In genomic region chr3:147509444-147509843, GRCh38 we compare ENCODE assay signal across 16 cellular contexts.
A peak's percentile ranks its signal among the peaks of the same experiment; 100 is the strongest.
DNase-seq lines count a peak whose midpoint lies in the region; ATAC-seq and TF ChIP-seq lines count a peak whose summit lies in the region.
"Had no signal": no experiment of that assay in that cellular context is flagged by ENCODE, and none has a peak within 500 bp of the region (broad histone marks: within the 10 kb centered on the region; RNA-seq: fewer than 3 reads in every experiment).

No MANE protein-coding gene starts in this region.

- H3K27ac Mint-ChIP-seq in chondrocyte (ENCODE audit: unreplicated experiment): no peak overlapping the region
- H3K27ac Mint-ChIP-seq: CD4-positive, CD25-positive, alpha-beta regulatory T cell had no signal

- H3K4me1 ChIP-seq in right atrium auricular region: no peaks in the 10 kb centered on the region
- peaks cover 3% of the 10 kb centered on the region for H3K4me1 ChIP-seq in testis

- no peaks in the 10 kb centered on the region for H3K9me3 Mint-ChIP-seq in chondrocyte (ENCODE audit: low read depth)
- H3K9me3 Mint-ChIP-seq: CD4-positive, CD25-positive, alpha-beta regulatory T cell had no signal

- no peaks in the 10 kb centered on the region for H3K27me3 Mint-ChIP-seq in chondrocyte (ENCODE audit: low read depth)
- H3K27me3 Mint-ChIP-seq: CD4-positive, CD25-positive, alpha-beta regulatory T cell had no signal

- no peaks in the 10 kb centered on the region for H3K27me3 ChIP-seq in right atrium auricular region
- no peaks in the 10 kb centered on the region for H3K27me3 ChIP-seq in testis
- H3K27me3 ChIP-seq: BLaER1 treated with 17β-estradiol and CSF1 and Interleukin-3, amounts not matched to agents 10 nM and 100 nM had no signal

- intact Hi-C loops in Right ventricle myocardium inferior (cut with DNase I): no loop called here
- intact Hi-C loops in testis (cut with DNase I; ENCODE audit: low total_unique reads): no loop called here

- 55 to 70% methylated on average over 3 of the region's 3 CpGs for WGBS in testis, 2 donors

- no peaks in the 10 kb centered on the region for H3K4me1 Mint-ChIP-seq in chondrocyte (ENCODE audit: low read depth)
- H3K4me1 Mint-ChIP-seq: CD4-positive, CD25-positive, alpha-beta regulatory T cell had no signal

- ATAC-seq in Right ventricle myocardium inferior (peak; percentile 87), esophagus mucosa (no peak)
- ATAC-seq: HCT116 had no signal

- no peak overlapping the region for H3K27ac ChIP-seq in right atrium auricular region
- no peak overlapping the region for H3K27ac ChIP-seq in testis
- H3K27ac ChIP-seq: 22Rv1; BLaER1 treated with 17β-estradiol and CSF1 and Interleukin-3, amounts not matched to agents 10 nM and 100 nM; GM23248; HL-60 had no signal

- no peaks in the 10 kb centered on the region for H3K36me3 Mint-ChIP-seq in chondrocyte (ENCODE audit: low read depth)
- H3K36me3 Mint-ChIP-seq: CD4-positive, CD25-positive, alpha-beta regulatory T cell had no signal

- H3K4me3 ChIP-seq in right atrium auricular region: no peak overlapping the region
- no peak overlapping the region for H3K4me3 ChIP-seq in cardiac fibroblast (replicated peaks in 1 of 2; ENCODE audit: low read depth in 2 of 2, low read length in 2 of 2)
- no peak overlapping the region for H3K4me3 ChIP-seq in fibroblast of the aortic adventitia (ENCODE audit: low read depth, low read length)
- H3K4me3 ChIP-seq in testis: no peak overlapping the region
- H3K4me3 ChIP-seq: BLaER1 treated with 17β-estradiol and CSF1 and Interleukin-3, amounts not matched to agents 10 nM and 100 nM; GM23248 had no signal

- TF ChIP-seq CTCF in right atrium auricular region (IDR thresholded peaks at IDR 0.05): no peak
- TF ChIP-seq CTCF in cardiac fibroblast (IDR thresholded peaks at IDR 0.05; ENCODE audit: low read depth, low read length): no peak
- no peak for TF ChIP-seq CTCF in fibroblast of the aortic adventitia (IDR thresholded peaks at IDR 0.05; ENCODE audit: insufficient read depth, low read length)
- no peak for TF ChIP-seq CTCF in testis (IDR thresholded peaks at IDR 0.05)
- TF ChIP-seq CTCF in chondrocyte (IDR thresholded peaks at IDR 0.05): no peak

- TF ChIP-seq POLR2A in testis (IDR thresholded peaks at IDR 0.05): no peak

- no peak for DNase-seq in Right ventricle myocardium inferior (ENCODE audit: missing footprints)
- DNase-seq in right atrium auricular region (ENCODE audit: low spot score): no peak
- DNase-seq in cardiac fibroblast (ENCODE audit: low read depth in 2 of 2): peak; percentile 1 to 62
- DNase-seq in fibroblast of the aortic adventitia (ENCODE audit: low read depth): peak; percentile 0
- peak; percentile 34 for DNase-seq in testis
- DNase-seq in chondrocyte (ENCODE audit: low spot score): no peak
- DNase-seq in T-helper 9 cell: no peak
- DNase-seq: CD4-positive, CD25-positive, alpha-beta regulatory T cell; DMS53; GF-D8; GM23248 had no signal

- no peak overlapping the region for H3K4me3 Mint-ChIP-seq in chondrocyte (ENCODE audit: unreplicated experiment)
- H3K4me3 Mint-ChIP-seq: CD4-positive, CD25-positive, alpha-beta regulatory T cell had no signal

- no peaks in the 10 kb centered on the region for H3K9me3 ChIP-seq in right atrium auricular region
- no peaks in the 10 kb centered on the region for H3K9me3 ChIP-seq in testis

- H3K36me3 ChIP-seq in right atrium auricular region (no peaks in the 10 kb centered on the region), testis (ENCODE audit: low read depth, missing control alignments) (no peaks in the 10 kb centered on the region)
- H3K36me3 ChIP-seq: BLaER1 treated with 17β-estradiol and CSF1 and Interleukin-3, amounts not matched to agents 10 nM and 100 nM had no signal

Comparison
In these comparisons a context has a peak if more than half of its experiments do, and no peak if none do; other contexts are left out.
1. DNase-seq: peak in cardiac fibroblast (2 of 2), fibroblast of the aortic adventitia (single experiment) and testis (single experiment); none in Right ventricle myocardium inferior (single experiment), right atrium auricular region (single experiment), chondrocyte (single experiment) and T-helper 9 cell (single experiment).